ENCODE assay signal across 1 cellular context in genomic region chr20:40203032-40203431, GRCh38.
TF ChIP-seq lines count a peak whose summit lies in the region.

No MANE protein-coding gene starts in this region.

TF ChIP-seq in K562, 482 proteins besides CTCF, POLR2A, EP300 and RAD21 (continued from another document):
- TF ChIP-seq ARID4B (CRISPR knock-in tag; IDR thresholded peaks at IDR 0.05): no peak
